ENCODE assay signal across 14 cellular contexts in the genomic region with DNA sequence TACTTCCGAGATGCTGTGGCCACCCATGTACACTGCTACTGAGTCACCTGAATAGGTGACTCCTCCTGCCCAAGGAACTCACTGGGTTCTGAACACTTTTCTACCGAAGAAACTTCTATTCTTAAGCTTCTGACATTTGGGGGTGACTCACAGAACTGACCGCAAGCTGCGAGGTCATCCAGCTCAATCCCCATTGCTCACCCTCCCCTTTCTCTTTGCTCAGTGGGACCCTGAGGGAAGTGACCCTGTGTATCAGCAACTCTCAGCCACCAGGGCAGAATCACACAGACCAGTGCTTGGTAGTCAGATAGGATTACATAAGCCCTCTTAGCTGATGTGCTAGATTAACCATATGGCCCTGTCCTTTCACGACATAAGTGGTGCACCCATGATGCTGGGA. TPM values are rescaled to one million over a fixed set of nuclear protein-coding genes. Genes with fewer than 3 reads are reported as not detected.
A peak's percentile ranks its signal among the peaks of the same experiment; 100 is the strongest.
DNase-seq lines count a peak whose midpoint lies in the region; ATAC-seq and TF ChIP-seq lines count a peak whose summit lies in the region.
"Had no signal": no experiment of that assay in that cellular context is flagged by ENCODE, and none has a peak within 500 bp of the region (broad histone marks: within the 10 kb centered on the region; RNA-seq: fewer than 3 reads in every experiment).

No MANE protein-coding gene starts in this region.

- ATAC-seq in HG02885 (IDR thresholded peaks at IDR 0.05; ENCODE audit: poor library complexity, unreplicated experiment) (no peak), lower lobe of right lung (no peak)

- no peak overlapping the region for H3K4me3 ChIP-seq in HUES64 (ENCODE audit: low read length)
- H3K4me3 ChIP-seq in adipocyte (ENCODE audit: low read length): no peak overlapping the region
- peak overlapping the region; percentile 12 for H3K4me3 ChIP-seq in iPS-18a (ENCODE audit: low read length)
- H3K4me3 ChIP-seq in lower lobe of right lung: no peak overlapping the region
- H3K4me3 ChIP-seq in testis: no peak overlapping the region
- H3K4me3 ChIP-seq: BLaER1 treated with 17β-estradiol and CSF1 and Interleukin-3, amounts not matched to agents 10 nM and 100 nM; spleen had no signal

- TF ChIP-seq POLR2A in testis (IDR thresholded peaks at IDR 0.05): no peak

- peaks cover 30% of the 10 kb centered on the region for H3K4me1 ChIP-seq in HUES64 (ENCODE audit: insufficient read depth, low read length)
- H3K4me1 ChIP-seq in adipocyte (ENCODE audit: control insufficient read depth, insufficient read depth, low read length): peaks cover 25% of the 10 kb centered on the region
- peaks cover 31% of the 10 kb centered on the region for H3K4me1 ChIP-seq in iPS-18a (ENCODE audit: control insufficient read depth, low read depth, low read length)
- peaks cover 6% of the 10 kb centered on the region for H3K4me1 ChIP-seq in lower lobe of right lung
- no peaks in the 10 kb centered on the region for H3K4me1 ChIP-seq in testis
- H3K4me1 ChIP-seq: spleen had no signal

- DNase-seq in Caki2 (ENCODE audit: low read depth) (peak; percentile 62), adipocyte (ENCODE audit: low read depth) (peak; percentile 21), DMS114 treated with DMSO at 0.1 percent for 48 hours (lab: John Stamatoyannopoulos, UW; ENCODE audit: unreplicated experiment) (no peak), lower lobe of right lung (no peak), testis (no peak)
- DNase-seq: activated CD4-positive, alpha-beta T cell treated with anti-CD3 and anti-CD28 coated beads, Interleukin-2, amount 10 ng/mL, durations not matched to agents 24 days and 14 days; NCI-H1436 treated with DMSO at 0.1 percent for 48 hours; NCI-H748 treated with DMSO at 0.1 percent for 48 hours; spleen had no signal

- no peaks in the 10 kb centered on the region for H3K27me3 ChIP-seq in HUES64 (ENCODE audit: insufficient read depth, low read length)
- H3K27me3 ChIP-seq in adipocyte (replicated peaks; ENCODE audit: control insufficient read depth, insufficient read depth, low read length): no peaks in the 10 kb centered on the region
- no peaks in the 10 kb centered on the region for H3K27me3 ChIP-seq in iPS-18a (ENCODE audit: control insufficient read depth, insufficient read depth, low read length)
- H3K27me3 ChIP-seq in lower lobe of right lung (ENCODE audit: low read depth): no peaks in the 10 kb centered on the region
- H3K27me3 ChIP-seq in testis: no peaks in the 10 kb centered on the region
- H3K27me3 ChIP-seq: BLaER1 treated with 17β-estradiol and CSF1 and Interleukin-3, amounts not matched to agents 10 nM and 100 nM; spleen had no signal

- intact Hi-C loops in lower lobe of right lung (cut with DNase I): no loop called here
- intact Hi-C loops in testis (cut with DNase I; ENCODE audit: low total_unique reads): no loop called here

- in situ Hi-C loops in Caki2 (cut with HindIII; ENCODE audit: low pct_unique_long_range_greater_than_20kb, low sequenced_read_pairs): no loop called here

- TF ChIP-seq CTCF in lower lobe of right lung (IDR thresholded peaks at IDR 0.05) (no peak), testis (IDR thresholded peaks at IDR 0.05) (no peak)

- no peaks in the 10 kb centered on the region for H3K36me3 ChIP-seq in HUES64 (ENCODE audit: insufficient read depth, low read length)
- H3K36me3 ChIP-seq in adipocyte (ENCODE audit: control insufficient read depth, insufficient read depth, low read length, severe bottlenecking): no peaks in the 10 kb centered on the region
- H3K36me3 ChIP-seq in iPS-18a (ENCODE audit: control insufficient read depth, low read depth, low read length): no peaks in the 10 kb centered on the region
- H3K36me3 ChIP-seq in lower lobe of right lung: no peaks in the 10 kb centered on the region
- no peaks in the 10 kb centered on the region for H3K36me3 ChIP-seq in testis (ENCODE audit: low read depth, missing control alignments)
- H3K36me3 ChIP-seq: BLaER1 treated with 17β-estradiol and CSF1 and Interleukin-3, amounts not matched to agents 10 nM and 100 nM; spleen had no signal

- H3K9me3 ChIP-seq in HUES64 (ENCODE audit: insufficient read depth, low read depth, low read length) (no peaks in the 10 kb centered on the region), adipocyte (ENCODE audit: control insufficient read depth, low read length) (no peaks in the 10 kb centered on the region), iPS-18a (ENCODE audit: control insufficient read depth, low read depth, low read length) (no peaks in the 10 kb centered on the region), lower lobe of right lung (no peaks in the 10 kb centered on the region), testis (no peaks in the 10 kb centered on the region)
- H3K9me3 ChIP-seq: BLaER1 treated with 17β-estradiol and CSF1 and Interleukin-3, amounts not matched to agents 10 nM and 100 nM; spleen had no signal

- 63% methylated on average over 5 of the region's 5 CpGs for WGBS in HUES64
- WGBS in testis, 2 donors: 92 to 94% methylated on average over 5 of the region's 5 CpGs

- H3K9ac ChIP-seq in HUES64 (ENCODE audit: low read depth, low read length) (no peak overlapping the region), adipocyte (ENCODE audit: low read length) (no peak overlapping the region), iPS-18a (ENCODE audit: low read length) (no peak overlapping the region)
- H3K9ac ChIP-seq: BLaER1 treated with 17β-estradiol and CSF1 and Interleukin-3, amounts not matched to agents 10 nM and 100 nM had no signal

- H3K27ac ChIP-seq in HUES64 (ENCODE audit: low read depth, low read length) (peak overlapping the region; percentile 11; the same call in 1 of the 2 replicates), iPS-18a (ENCODE audit: low read length) (no peak overlapping the region), lower lobe of right lung (no peak overlapping the region), testis (no peak overlapping the region)
- H3K27ac ChIP-seq: BLaER1 treated with 17β-estradiol and CSF1 and Interleukin-3, amounts not matched to agents 10 nM and 100 nM; spleen had no signal

RNA-seq across cellular contexts. Expression of gene INSYN2A, which starts 46.3 kb away (rescaled TPM):
- total RNA-seq in Caki2 (2014; rRNA removed; shearing (Covaris generic); ENCODE audit: low replicate concordance): not detected in 2 replicates
- 0.10 TPM for polyA plus RNA-seq in HUES64 (2013, experiment 1 of 2)
- polyA plus RNA-seq in HUES64 (2013, experiment 2 of 2): 0.13 TPM
- not detected for total RNA-seq in lower lobe of right lung
- 1 to 10 TPM; 2.0 to 2.4 TPM for total RNA-seq in testis
- 1.4 TPM for polyA plus RNA-seq in testis (ENCODE audit: insufficient read depth, low read depth, low replicate concordance)
- total RNA-seq: activated CD4-positive, alpha-beta T cell treated with anti-CD3 and anti-CD28 coated beads, Interleukin-2, amount 10 ng/mL, durations not matched to agents 24 days and 14 days; liver had no signal

Comparison
In these comparisons a context has a peak if more than half of its experiments do, and no peak if none do; other contexts are left out.
1. DNase-seq: peak in Caki2 (single experiment) and adipocyte (single experiment); none in DMS114 treated with DMSO at 0.1 percent for 48 hours (single experiment), lower lobe of right lung (single experiment) and testis (single experiment).